Comparison of ENCODE assay signal across 1 cellular context in the genomic region with DNA sequence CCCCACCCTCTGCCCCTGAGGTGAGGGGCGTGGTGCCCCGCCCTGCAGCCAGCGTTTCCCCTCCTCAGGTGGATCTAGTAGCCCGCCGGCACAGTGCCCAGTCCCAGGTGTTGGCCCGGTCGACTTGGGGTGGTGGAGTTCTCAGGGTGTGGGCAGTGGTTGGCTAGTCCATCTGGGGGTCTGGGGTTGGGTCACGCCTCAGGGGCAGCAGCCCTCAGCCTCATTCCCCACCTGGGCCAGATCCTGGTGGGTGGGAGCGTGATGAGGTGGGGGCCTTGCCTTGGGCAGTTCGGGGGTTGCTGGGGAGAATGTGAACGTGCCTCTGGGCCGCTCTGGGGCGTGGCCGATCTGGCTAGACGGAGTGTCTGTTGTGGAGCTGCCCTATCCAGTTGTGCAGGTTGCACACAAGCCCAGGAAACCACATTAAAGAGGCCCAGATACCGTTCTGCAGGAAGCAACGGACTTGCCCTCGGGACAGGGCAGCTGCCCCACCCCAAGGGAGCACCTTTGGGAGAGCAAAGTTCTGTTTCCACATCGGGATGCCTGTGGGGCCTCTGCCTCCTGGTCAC.
TF ChIP-seq lines count a peak whose summit lies in the region.

No MANE protein-coding gene starts in this region.

TF ChIP-seq in HepG2, 621 proteins besides CTCF, POLR2A, EP300 and RAD21 (continued from another document):
- TF ChIP-seq, protein P1, sequence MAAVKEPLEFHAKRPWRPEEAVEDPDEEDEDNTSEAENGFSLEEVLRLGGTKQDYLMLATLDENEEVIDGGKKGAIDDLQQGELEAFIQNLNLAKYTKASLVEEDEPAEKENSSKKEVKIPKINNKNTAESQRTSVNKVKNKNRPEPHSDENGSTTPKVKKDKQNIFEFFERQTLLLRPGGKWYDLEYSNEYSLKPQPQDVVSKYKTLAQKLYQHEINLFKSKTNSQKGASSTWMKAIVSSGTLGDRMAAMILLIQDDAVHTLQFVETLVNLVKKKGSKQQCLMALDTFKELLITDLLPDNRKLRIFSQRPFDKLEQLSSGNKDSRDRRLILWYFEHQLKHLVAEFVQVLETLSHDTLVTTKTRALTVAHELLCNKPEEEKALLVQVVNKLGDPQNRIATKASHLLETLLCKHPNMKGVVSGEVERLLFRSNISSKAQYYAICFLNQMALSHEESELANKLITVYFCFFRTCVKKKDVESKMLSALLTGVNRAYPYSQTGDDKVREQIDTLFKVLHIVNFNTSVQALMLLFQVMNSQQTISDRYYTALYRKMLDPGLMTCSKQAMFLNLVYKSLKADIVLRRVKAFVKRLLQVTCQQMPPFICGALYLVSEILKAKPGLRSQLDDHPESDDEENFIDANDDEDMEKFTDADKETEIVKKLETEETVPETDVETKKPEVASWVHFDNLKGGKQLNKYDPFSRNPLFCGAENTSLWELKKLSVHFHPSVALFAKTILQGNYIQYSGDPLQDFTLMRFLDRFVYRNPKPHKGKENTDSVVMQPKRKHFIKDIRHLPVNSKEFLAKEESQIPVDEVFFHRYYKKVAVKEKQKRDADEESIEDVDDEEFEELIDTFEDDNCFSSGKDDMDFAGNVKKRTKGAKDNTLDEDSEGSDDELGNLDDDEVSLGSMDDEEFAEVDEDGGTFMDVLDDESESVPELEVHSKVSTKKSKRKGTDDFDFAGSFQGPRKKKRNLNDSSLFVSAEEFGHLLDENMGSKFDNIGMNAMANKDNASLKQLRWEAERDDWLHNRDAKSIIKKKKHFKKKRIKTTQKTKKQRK (IDR thresholded peaks at IDR 0.05; ENCODE audit: low read length) = no peak
